In genomic region chr7:42911482-42912447, GRCh38 we compare ENCODE assay signal across 8 cellular contexts. TPM values are rescaled to one million over a fixed set of nuclear protein-coding genes. Genes with fewer than 3 reads are reported as not detected.
DNase-seq lines count a peak whose midpoint lies in the region; ATAC-seq and TF ChIP-seq lines count a peak whose summit lies in the region.

TSS of gene C7orf25 (minus strand) at chr7:42912070. CDS start at chr7:42910900, 1,170 bp downstream.

- peak within 1 kb of the TSS; percentile 94 for H3K4me3 ChIP-seq in endodermal cell (ENCODE audit: low read length)
- H3K4me3 ChIP-seq in mesodermal cell (ENCODE audit: extremely low read depth, insufficient read depth, low read length, poor library complexity, severe bottlenecking) = peak within 1 kb of the TSS; percentile 62

- no peak for TF ChIP-seq CTCF in endodermal cell (conservative IDR thresholded peaks at IDR 0.05)

- H3K36me3 Mint-ChIP-seq in endodermal cell (ENCODE audit: low read depth) = peaks cover 37% of the 10 kb centered on the region

- H3K27ac Mint-ChIP-seq in endodermal cell = peak within 1 kb of the TSS; percentile 95

- peak; percentile 96 for DNase-seq in COR-L47 (lab: John Stamatoyannopoulos, UW)
- peak in 74 of 76 experiments; percentile 52 to 95 (median 88) for DNase-seq in HUDEP-2 (lab: John Stamatoyannopoulos, UW; ENCODE audit: unreplicated experiment in 76 of 76)
- peak; percentile 82 for DNase-seq in NOMO-1 treated with dmso at 0.1 percent for 144 hours (lab: John Stamatoyannopoulos, UW; ENCODE audit: unreplicated experiment)
- peak; percentile 88 for DNase-seq in activated CD8-positive, alpha-beta memory T cell treated with anti-CD3 and anti-CD28 coated beads, Interleukin-2, amount 50 U/mL, for 24 hours (ENCODE audit: extremely low read depth)
- peak; percentile 99 for DNase-seq in endodermal cell
- DNase-seq in stimulated activated CD8-positive, alpha-beta memory T cell treated with anti-CD3 and anti-CD28 coated beads, Interleukin-15, amount 100 ng/mL, for 4 hours (ENCODE audit: low read depth in 2 of 2) = peak; percentile 90

- peak; percentile 91 for ATAC-seq in GM21390 (IDR thresholded peaks at IDR 0.05; ENCODE audit: unreplicated experiment)

- peak within 1 kb of the TSS; percentile 77 for H3K9ac ChIP-seq in endodermal cell (ENCODE audit: extremely low read depth, low read length, poor library complexity, severe bottlenecking)

- H3K4me1 Mint-ChIP-seq in endodermal cell = peaks cover 37% of the 10 kb centered on the region

- H3K4me1 ChIP-seq in endodermal cell (ENCODE audit: control insufficient read depth, insufficient read depth, low read length) = peaks cover 3% of the 10 kb centered on the region
- H3K4me1 ChIP-seq in mesodermal cell (ENCODE audit: control insufficient read depth, insufficient read depth, low read length, poor library complexity, severe bottlenecking) = no peaks in the 10 kb centered on the region

- no peaks in the 10 kb centered on the region for H3K9me3 Mint-ChIP-seq in endodermal cell

- H3K4me3 Mint-ChIP-seq in endodermal cell = peak within 1 kb of the TSS; percentile 81

- H3K27me3 Mint-ChIP-seq in endodermal cell (ENCODE audit: insufficient read depth) = no peaks in the 10 kb centered on the region

- H3K27ac ChIP-seq in endodermal cell (ENCODE audit: low read depth, low read length) = peak within 1 kb of the TSS; percentile 74
- peak within 1 kb of the TSS; percentile 74 for H3K27ac ChIP-seq in mesodermal cell (ENCODE audit: low read depth, low read length, severe bottlenecking)

- H3K9me3 ChIP-seq in endodermal cell (ENCODE audit: control insufficient read depth, low read length) (no peaks in the 10 kb centered on the region), mesodermal cell (ENCODE audit: control insufficient read depth, low read length) (no peaks in the 10 kb centered on the region)

- 0 to 1% methylated on average over 18 to 94 of the region's 94 CpGs for WGBS in endodermal cell (ENCODE audit: insufficient coverage in 1 of 2, insufficient read length in 1 of 2), 2 experiments
- 1% methylated on average over 78 to 81 of the region's 94 CpGs for WGBS in mesodermal cell (ENCODE audit: insufficient coverage in 2 of 2), 2 experiments

- H3K27me3 ChIP-seq in endodermal cell (ENCODE audit: control insufficient read depth, insufficient read depth, low read length, poor library complexity, severe bottlenecking) = no peaks in the 10 kb centered on the region

- H3K36me3 ChIP-seq in endodermal cell (ENCODE audit: control insufficient read depth, insufficient read depth, low read length) = peaks cover 34% of the 10 kb centered on the region
- peaks cover 31% of the 10 kb centered on the region for H3K36me3 ChIP-seq in mesodermal cell (ENCODE audit: control insufficient read depth, insufficient read depth, low read length)

RNA-seq across cellular contexts. Expression of gene C7orf25, which starts in this region (rescaled TPM):
- total RNA-seq in endodermal cell = 1 to 10 TPM; 3.2 to 4.8 TPM
- polyA plus RNA-seq in endodermal cell (2013, experiment 1 of 2) = 2.5 TPM
- polyA plus RNA-seq in endodermal cell (2013, experiment 2 of 2) = 3.2 TPM
- polyA plus RNA-seq in mesodermal cell (2013, experiment 1 of 2) = 2.1 TPM
- polyA plus RNA-seq in mesodermal cell (2013, experiment 2 of 2) = 2.0 TPM

Comparison
In these comparisons a context has a peak if more than half of its experiments do, and no peak if none do; other contexts are left out.
1. Peak in every context shown above with its lines: DNase-seq, ATAC-seq, H3K4me3 ChIP-seq and H3K27ac ChIP-seq.